Comparison of ENCODE assay signal across 15 cellular contexts in genomic region chr16:4461250-4462085, GRCh38. TPM values are rescaled to one million over a fixed set of nuclear protein-coding genes. Genes with fewer than 3 reads are reported as not detected.
DNase-seq lines count a peak whose midpoint lies in the region; ATAC-seq, FAIRE-seq and TF ChIP-seq lines count a peak whose summit lies in the region.
"Had no signal": no experiment of that assay in that cellular context is flagged by ENCODE, and none has a peak within 500 bp of the region (broad histone marks: within the 10 kb centered on the region; RNA-seq: fewer than 3 reads in every experiment).

No MANE protein-coding gene starts in this region.

- BruUV-seq in GM12878 (replicated peaks; lab: Mats Ljungman, UMichigan), result no TSS peak

- H3K27ac ChIP-seq in CD4-positive, alpha-beta memory T cell (ENCODE audit: low read depth, low read length), result no peak overlapping the region
- H3K27ac ChIP-seq in HUES48 (ENCODE audit: low read depth, low read length) (peak overlapping the region; percentile 47), GM12878 (ENCODE audit: control insufficient read depth, insufficient read depth) (no peak overlapping the region)

- ATAC-seq in GM12878 (peak; percentile 24; the same call in 1 of the 3 replicates), HG02981 (IDR thresholded peaks at IDR 0.05; ENCODE audit: unreplicated experiment) (no peak)

- no peaks in the 10 kb centered on the region; the same call in 1 of the 2 replicates for H4K20me1 ChIP-seq in GM12878 (ENCODE audit: control insufficient read depth, insufficient read depth)

- no peak overlapping the region for H2AFZ ChIP-seq in GM12878 (ENCODE audit: control insufficient read depth, low read depth, low read length)

- H3K36me3 Mint-ChIP-seq in CD4-positive, alpha-beta memory T cell, result peaks cover 18 to 46% of the 10 kb centered on the region in 2 donors
- H3K36me3 Mint-ChIP-seq in mesothelial cell of epicardium, result peaks cover 27% of the 10 kb centered on the region

- FAIRE-seq in GM12878 (lab: Jason Lieb, UNC), result no peak

- H3K9me3 Mint-ChIP-seq in CD4-positive, alpha-beta memory T cell, result no peaks in the 10 kb centered on the region
- H3K9me3 Mint-ChIP-seq in mesothelial cell of epicardium, result no peaks in the 10 kb centered on the region
- H3K9me3 Mint-ChIP-seq: activated B cell treated with CpG ODN at 0.5 μM for 24 hours; CD4-positive, CD25-positive, alpha-beta regulatory T cell had no signal

- POLR2A ChIA-PET in CD4-positive, alpha-beta memory T cell (lab: Charles Lee; ENCODE audit: partially characterized antibody), result interaction anchor here (4.0 to 6.7 kb wide), 2 partner anchors 14 to 45 kb away, joined by 16 to 78 read pairs; partner anchors contain the start of genes CORO7, HMOX2 and NMRAL1
- POLR2A ChIA-PET in GM12878 (lab: Charles Lee), result interaction anchor here (0.6 to 0.8 kb wide), 3 partner anchors 9 to 383 kb away, joined by 3 to 5 read pairs (median 5); no protein-coding TSS in a partner anchor

- intact Hi-C loops in CD4-positive, alpha-beta memory T cell (cut with micrococcal nuclease), result no loop called here
- intact Hi-C loops in GM12878 (cut with micrococcal nuclease; ENCODE audit: unreplicated experiment) (no loop called here), lower leg skin (cut with DNase I; ENCODE audit: low total_unique reads) (no loop called here)

- H3K9ac ChIP-seq in HUES48 (ENCODE audit: low read depth, low read length) (no peak overlapping the region), GM12878 (ENCODE audit: control insufficient read depth, insufficient read depth, low read length) (no peak overlapping the region)

- H3K4me1 Mint-ChIP-seq in CD4-positive, alpha-beta memory T cell, result peaks cover 21 to 43% (median 21%) of the 10 kb centered on the region in 4 donors
- peaks cover 4% of the 10 kb centered on the region for H3K4me1 Mint-ChIP-seq in mesothelial cell of epicardium
- H3K4me1 Mint-ChIP-seq: activated B cell treated with CpG ODN at 0.5 μM for 24 hours had no signal

- H3K27me3 ChIP-seq in CD4-positive, alpha-beta memory T cell (ENCODE audit: insufficient read depth, low read length), result no peaks in the 10 kb centered on the region
- H3K27me3 ChIP-seq in HUES48 (ENCODE audit: control insufficient read depth, insufficient read depth, low read length) (no peaks in the 10 kb centered on the region), GM12878 (replicated peaks in 1 of 2; ENCODE audit: control insufficient read depth in 2 of 2, insufficient read depth in 2 of 2, low read length in 1 of 2) (no peaks in the 10 kb centered on the region)

- 90% methylated on average over 27 of the region's 27 CpGs for WGBS in GM12878 (ENCODE audit: insufficient coverage, insufficient replicate concordance, low lambda C conversion rate, missing lambda C conversion rate)
- 76 to 84% methylated on average over 27 of the region's 27 CpGs for WGBS in lower leg skin, 2 donors

- H3K27me3 Mint-ChIP-seq in CD4-positive, alpha-beta memory T cell, result no peaks in the 10 kb centered on the region
- no peaks in the 10 kb centered on the region for H3K27me3 Mint-ChIP-seq in mesothelial cell of epicardium (ENCODE audit: low read depth)
- H3K27me3 Mint-ChIP-seq: activated B cell treated with CpG ODN at 0.5 μM for 24 hours; CD4-positive, CD25-positive, alpha-beta regulatory T cell had no signal

- SMC1A ChIA-PET in GM12878 (lab: Charles Lee; ENCODE audit: uncharacterized antibody, unreplicated experiment), result no interaction called here

- H3K36me3 ChIP-seq in CD4-positive, alpha-beta memory T cell (ENCODE audit: insufficient read depth, low read length), result peaks cover 26% of the 10 kb centered on the region
- H3K36me3 ChIP-seq in HUES48 (ENCODE audit: control insufficient read depth, insufficient read depth, low read length) (peaks cover 45% of the 10 kb centered on the region), GM12878 (ENCODE audit: control insufficient read depth in 2 of 2, insufficient read depth in 2 of 2, low read length in 1 of 2) (peaks cover 10 to 14% of the 10 kb centered on the region in 2 experiments; a peak in 3 of 4 replicates)

- no peaks in the 10 kb centered on the region for H3K9me3 ChIP-seq in CD4-positive, alpha-beta memory T cell (ENCODE audit: control insufficient read depth in 1 of 2, low read length in 2 of 2)
- H3K9me3 ChIP-seq in HUES48 (ENCODE audit: control insufficient read depth, insufficient read depth, low read length) (no peaks in the 10 kb centered on the region), GM12878 (replicated peaks; ENCODE audit: control insufficient read depth, insufficient read depth, low read length) (no peaks in the 10 kb centered on the region)

- TF ChIP-seq EP300 in GM12878 (IDR thresholded peaks at IDR 0.05; ENCODE audit: borderline replicate concordance in 1 of 2, control insufficient read depth in 1 of 2, low read depth in 2 of 2, low read length in 2 of 2), result no peak

- no peak for DNase-seq in CD4-positive, alpha-beta memory T cell
- DNase-seq in GM12878 (ENCODE audit: low read depth, low spot score), result no peak
- no peak for DNase-seq in mesothelial cell of epicardium (ENCODE audit: low spot score in 2 of 2, unreplicated experiment in 2 of 2)
- DNase-seq in lower leg skin (ENCODE audit: low spot score in 2 of 2), result no peak
- no peak for DNase-seq in MV-4-11 (lab: John Stamatoyannopoulos, UW)
- DNase-seq in HK-2 (ENCODE audit: unreplicated experiment), result no peak
- DNase-seq: activated B cell treated with CpG ODN at 0.5 μM for 24 hours; activated effector memory CD4-positive, alpha-beta T cell treated with anti-CD3 and anti-CD28 coated beads, Interleukin-2, amount 50 U/mL, for 16 hours; CD4-positive, CD25-positive, alpha-beta regulatory T cell; central memory CD4-positive, alpha-beta T cell; kidney glomerular epithelial cell; NCI-H226; stimulated activated naive CD4-positive, alpha-beta T cell treated with Interleukin-2 at 50 U/mL for 16 hours had no signal

- peaks cover 31% of the 10 kb centered on the region for H3K4me1 ChIP-seq in CD4-positive, alpha-beta memory T cell (ENCODE audit: insufficient read depth, low read length)
- no peaks in the 10 kb centered on the region for H3K4me1 ChIP-seq in HUES48 (ENCODE audit: control insufficient read depth, insufficient read depth, low read length)
- H3K4me1 ChIP-seq in GM12878 (ENCODE audit: control insufficient read depth, insufficient read depth, low read length), result no peaks in the 10 kb centered on the region

- H3K4me2 ChIP-seq in GM12878 (ENCODE audit: control insufficient read depth, insufficient read depth), result no peak overlapping the region

- H3K4me3 Mint-ChIP-seq in CD4-positive, alpha-beta memory T cell, result no peak overlapping the region
- no peak overlapping the region for H3K4me3 Mint-ChIP-seq in mesothelial cell of epicardium
- H3K4me3 Mint-ChIP-seq: activated B cell treated with CpG ODN at 0.5 μM for 24 hours had no signal

- no peak overlapping the region for H3K4me3 ChIP-seq in CD4-positive, alpha-beta memory T cell (ENCODE audit: low read length in 2 of 2)
- H3K4me3 ChIP-seq in HUES48 (ENCODE audit: low read depth, low read length) (no peak overlapping the region), GM12878 (no peak overlapping the region), lower leg skin (ENCODE audit: low read depth, poor library complexity, severe bottlenecking) (no peak overlapping the region)

- RAD21 ChIA-PET in GM12878 (lab: Charles Lee; ENCODE audit: unreplicated experiment), result interaction anchor here (0.6 kb wide), 1 partner anchor 10 kb away, joined by 3 read pairs; no protein-coding TSS in a partner anchor

- TF ChIP-seq CTCF in GM12878 (IDR thresholded peaks at IDR 0.05 in 2 of 3, conservative IDR thresholded peaks at IDR 0.05 in 1 of 3; ENCODE audit: control insufficient read depth in 2 of 3, extremely low read depth in 1 of 3, insufficient read depth in 1 of 3, low read depth in 3 of 3, low read length in 3 of 3), result no peak
- TF ChIP-seq CTCF in mesothelial cell of epicardium (IDR thresholded peaks at IDR 0.05; ENCODE audit: unreplicated experiment), result no peak
- TF ChIP-seq CTCF in lower leg skin (IDR thresholded peaks at IDR 0.05), result no peak

- CTCF ChIA-PET in CD4-positive, alpha-beta memory T cell (lab: Charles Lee; ENCODE audit: partially characterized antibody), result interaction anchor here (1.0 to 3.8 kb wide), 8 partner anchors 11 to 87 kb away, joined by 3 to 13 read pairs (median 8); partner anchors contain the start of gene HMOX2
- CTCF ChIA-PET in GM12878 (lab: Yijun Ruan, JAX), result interaction anchor here (0.6 kb wide), 1 partner anchor 24 kb away, joined by 3 read pairs; no protein-coding TSS in a partner anchor

- no peaks in the 10 kb centered on the region for H3K79me2 ChIP-seq in GM12878 (ENCODE audit: control insufficient read depth, insufficient read depth, low read length)

- in situ Hi-C loops in GM12878 (cut with MboI), result no loop called here

- TF ChIP-seq RAD21 in GM12878 (IDR thresholded peaks at IDR 0.05; ENCODE audit: insufficient read depth, low read depth, low read length), result no peak

- TF ChIP-seq POLR2A in GM12878 (IDR thresholded peaks at IDR 0.05; ENCODE audit: low read depth, low read length) (peak; percentile 51; the same call in 1 of the 2 replicates), lower leg skin (IDR thresholded peaks at IDR 0.05) (no peak)

- H3K27ac Mint-ChIP-seq in CD4-positive, alpha-beta memory T cell, result peak overlapping the region in 4 of 7 donors; percentile 42 to 85 (median 54)
- H3K27ac Mint-ChIP-seq in mesothelial cell of epicardium, result peak overlapping the region; percentile 23
- H3K27ac Mint-ChIP-seq: activated B cell treated with CpG ODN at 0.5 μM for 24 hours had no signal

RNA-seq across cellular contexts. Expression of gene NMRAL1, which starts 13.0 kb away (rescaled TPM):
- total RNA-seq in CD4-positive, alpha-beta memory T cell, result 10 to 100 TPM; 61.6 to 61.8 TPM
- polyA plus RNA-seq in CD4-positive, alpha-beta memory T cell, result 10 to 100 TPM; 55.1 to 65.7 TPM
- total RNA-seq in GM12878 (2013; cell fraction: nucleolus; rRNA removed), result 33.4 and 44.6 TPM in 2 replicates
- total RNA-seq in GM12878 (2014; rRNA removed) (69.7 and 74.8 TPM in 2 replicates), GM12878 (2014; rRNA removed; fragmentation: Illumina TruSeq; extraction: Trizol) (41.6 and 52.5 TPM in 2 replicates), GM12878 (2021) (66.0 and 72.4 TPM in 2 replicates), mesothelial cell of epicardium (55.3 to 59.1 TPM (median 56.0 TPM) in 3 replicates), lower leg skin (10 to 100 TPM; 51.9 to 72.8 (median 58.2) TPM)
- 30.3 TPM for polyA plus RNA-seq in GM12878 (2011; ENCODE audit: low read depth)
- polyA plus RNA-seq in GM12878 (2011; rRNA removed) (19.9 and 33.7 TPM in 2 replicates), GM12878 (2014; fragmentation: Illumina TruSeq; extraction: Trizol) (14.9 and 36.5 TPM in 2 replicates), GM12878 (2014; fragmentation: Nextera tagmentation; extraction: Ambion mirVana) (10 to 100 TPM in 1 of 2 experiments, 1 to 10 TPM in 1; 4.8 to 11.2 TPM), GM12878 (2014; rRNA removed) (74.2 and 74.4 TPM in 2 replicates), GM12878 (2016; fragmentation: Nextera tagmentation; extraction: Ambion mirVana) (100 to 1,000 TPM in 1 of 2 experiments, 10 to 100 TPM in 1; 84.1 to 102 TPM)
- 84.5 and 92.5 TPM in 2 replicates for polyA plus RNA-seq in GM12878 (2011; cell fraction: cytosol; rRNA removed)
- 54.1 and 72.8 TPM in 2 replicates for polyA plus RNA-seq in GM12878 (2011; cell fraction: nucleus; rRNA removed)
- 39.9 and 42.7 TPM in 2 replicates for polyA plus RNA-seq in GM12878 (2012)
- 32.2 and 58.4 TPM in 2 replicates for polyA minus RNA-seq in GM12878 (2011; rRNA and poly(A)+ RNA removed)
- polyA minus RNA-seq in GM12878 (2011; cell fraction: cytosol; rRNA and poly(A)+ RNA removed), result 16.3 and 19.1 TPM in 2 replicates
- 9.1 and 22.4 TPM in 2 replicates for polyA minus RNA-seq in GM12878 (2011; cell fraction: nucleus; rRNA and poly(A)+ RNA removed)

RNA-seq across cellular contexts. Expression of gene HMOX2, which starts 14.7 kb away (rescaled TPM):
- 10 to 100 TPM; 64.1 to 72.4 TPM for total RNA-seq in CD4-positive, alpha-beta memory T cell
- 100 to 1,000 TPM; 164 to 206 TPM for polyA plus RNA-seq in CD4-positive, alpha-beta memory T cell
- 23.0 and 24.2 TPM in 2 replicates for total RNA-seq in GM12878 (2013; cell fraction: nucleolus; rRNA removed)
- total RNA-seq in GM12878 (2014; rRNA removed) (58.9 and 61.9 TPM in 2 replicates), GM12878 (2014; rRNA removed; fragmentation: Illumina TruSeq; extraction: Trizol) (47.7 and 51.2 TPM in 2 replicates), GM12878 (2021) (53.3 and 56.2 TPM in 2 replicates), mesothelial cell of epicardium (26.3 to 30.9 TPM (median 27.5 TPM) in 3 replicates), lower leg skin (10 to 100 TPM; 48.8 to 70.6 (median 59.0) TPM)
- 19.3 TPM for polyA plus RNA-seq in GM12878 (2011; ENCODE audit: low read depth)
- polyA plus RNA-seq in GM12878 (2011; rRNA removed) (50.4 and 56.7 TPM in 2 replicates), GM12878 (2014; fragmentation: Illumina TruSeq; extraction: Trizol) (47.8 and 61.5 TPM in 2 replicates), GM12878 (2014; fragmentation: Nextera tagmentation; extraction: Ambion mirVana) (10 to 100 TPM; 26.4 to 37.7 TPM), GM12878 (2014; rRNA removed) (70.6 and 70.8 TPM in 2 replicates), GM12878 (2016; fragmentation: Nextera tagmentation; extraction: Ambion mirVana) (100 to 1,000 TPM in 1 of 2 experiments, 10 to 100 TPM in 1; 85.7 to 111 TPM)
- polyA plus RNA-seq in GM12878 (2011; cell fraction: cytosol; rRNA removed), result 66.7 and 89.0 TPM in 2 replicates
- 39.7 and 44.0 TPM in 2 replicates for polyA plus RNA-seq in GM12878 (2011; cell fraction: nucleus; rRNA removed)
- 29.2 and 32.3 TPM in 2 replicates for polyA plus RNA-seq in GM12878 (2012)
- 53.3 and 62.8 TPM in 2 replicates for polyA minus RNA-seq in GM12878 (2011; rRNA and poly(A)+ RNA removed)
- 14.0 and 16.1 TPM in 2 replicates for polyA minus RNA-seq in GM12878 (2011; cell fraction: cytosol; rRNA and poly(A)+ RNA removed)
- 10.4 and 24.4 TPM in 2 replicates for polyA minus RNA-seq in GM12878 (2011; cell fraction: nucleus; rRNA and poly(A)+ RNA removed)

RNA-seq across cellular contexts. Expression of gene DNAJA3, which starts 35.8 kb away (rescaled TPM):
- 10 to 100 TPM; 67.5 to 71.1 TPM for total RNA-seq in CD4-positive, alpha-beta memory T cell
- polyA plus RNA-seq in CD4-positive, alpha-beta memory T cell, result 10 to 100 TPM; 52.4 to 55.5 TPM
- total RNA-seq in GM12878 (2013; cell fraction: nucleolus; rRNA removed), result 60.1 and 70.0 TPM in 2 replicates
- total RNA-seq in GM12878 (2014; rRNA removed) (76.3 and 83.5 TPM in 2 replicates), GM12878 (2014; rRNA removed; fragmentation: Illumina TruSeq; extraction: Trizol) (51.7 and 55.6 TPM in 2 replicates), GM12878 (2021) (56.4 and 65.9 TPM in 2 replicates), mesothelial cell of epicardium (34.7 to 37.7 TPM (median 35.3 TPM) in 3 replicates), lower leg skin (10 to 100 TPM; 37.4 to 44.1 (median 40.8) TPM)
- 14.5 TPM for polyA plus RNA-seq in GM12878 (2011; ENCODE audit: low read depth)
- polyA plus RNA-seq in GM12878 (2011; rRNA removed) (40.8 and 43.1 TPM in 2 replicates), GM12878 (2014; fragmentation: Illumina TruSeq; extraction: Trizol) (29.4 and 51.3 TPM in 2 replicates), GM12878 (2014; fragmentation: Nextera tagmentation; extraction: Ambion mirVana) (10 to 100 TPM in 1 of 2 experiments, 1 to 10 TPM in 1; 8.4 to 20.4 TPM), GM12878 (2014; rRNA removed) (77.4 and 80.1 TPM in 2 replicates), GM12878 (2016; fragmentation: Nextera tagmentation; extraction: Ambion mirVana) (100 to 1,000 TPM; 124 to 141 TPM)
- polyA plus RNA-seq in GM12878 (2011; cell fraction: cytosol; rRNA removed), result 45.7 and 57.3 TPM in 2 replicates
- polyA plus RNA-seq in GM12878 (2011; cell fraction: nucleus; rRNA removed), result 77.1 and 83.1 TPM in 2 replicates
- polyA plus RNA-seq in GM12878 (2012), result 26.9 and 35.4 TPM in 2 replicates
- 27.5 and 30.2 TPM in 2 replicates for polyA minus RNA-seq in GM12878 (2011; rRNA and poly(A)+ RNA removed)
- polyA minus RNA-seq in GM12878 (2011; cell fraction: cytosol; rRNA and poly(A)+ RNA removed), result 12.6 and 13.5 TPM in 2 replicates
- 21.3 and 42.6 TPM in 2 replicates for polyA minus RNA-seq in GM12878 (2011; cell fraction: nucleus; rRNA and poly(A)+ RNA removed)

RNA-seq across cellular contexts. Expression of gene CORO7, which starts 45.1 kb away (rescaled TPM):
- total RNA-seq in CD4-positive, alpha-beta memory T cell, result 100 to 1,000 TPM; 176 to 184 TPM
- polyA plus RNA-seq in CD4-positive, alpha-beta memory T cell, result 100 to 1,000 TPM in 1 of 2 donors, 10 to 100 TPM in 1; 48.2 to 139 TPM
- total RNA-seq in GM12878 (2013; cell fraction: nucleolus; rRNA removed), result 187 and 203 TPM in 2 replicates
- 43.2 and 56.5 TPM in 2 replicates for total RNA-seq in GM12878 (2014; rRNA removed)
- 18.9 and 19.0 TPM in 2 replicates for total RNA-seq in GM12878 (2014; rRNA removed; fragmentation: Illumina TruSeq; extraction: Trizol)
- total RNA-seq in GM12878 (2021), result 89.2 and 91.7 TPM in 2 replicates
- polyA plus RNA-seq in GM12878 (2011; ENCODE audit: low read depth), result 17.8 TPM
- polyA plus RNA-seq in GM12878 (2011; rRNA removed), result 11.9 and 40.0 TPM in 2 replicates
- 37.9 and 44.2 TPM in 2 replicates for polyA plus RNA-seq in GM12878 (2011; cell fraction: cytosol; rRNA removed)
- polyA plus RNA-seq in GM12878 (2011; cell fraction: nucleus; rRNA removed), result 362 and 561 TPM in 2 replicates
- 49.8 and 53.5 TPM in 2 replicates for polyA plus RNA-seq in GM12878 (2012)
- 6.0 and 17.2 TPM in 2 replicates for polyA plus RNA-seq in GM12878 (2014; fragmentation: Illumina TruSeq; extraction: Trizol)
- polyA plus RNA-seq in GM12878 (2014; fragmentation: Nextera tagmentation; extraction: Ambion mirVana), result under 1 TPM; 0.64 to 0.84 TPM
- polyA plus RNA-seq in GM12878 (2014; rRNA removed), result 65.8 and 76.0 TPM in 2 replicates
- 10 to 100 TPM; 47.4 to 49.1 TPM for polyA plus RNA-seq in GM12878 (2016; fragmentation: Nextera tagmentation; extraction: Ambion mirVana)
- 32.8 and 55.7 TPM in 2 replicates for polyA minus RNA-seq in GM12878 (2011; rRNA and poly(A)+ RNA removed)
- polyA minus RNA-seq in GM12878 (2011; cell fraction: cytosol; rRNA and poly(A)+ RNA removed), result 61.5 and 64.5 TPM in 2 replicates
- polyA minus RNA-seq in GM12878 (2011; cell fraction: nucleus; rRNA and poly(A)+ RNA removed), result 68.3 and 121 TPM in 2 replicates
- total RNA-seq in mesothelial cell of epicardium, result 32.9 to 35.1 TPM (median 34.1 TPM) in 3 replicates
- total RNA-seq in lower leg skin, result 10 to 100 TPM; 18.4 to 39.0 (median 22.7) TPM
